In genomic region chr15:77285598-77285997, GRCh38 we compare ENCODE assay signal across 5 cellular contexts.
DNase-seq lines count a peak whose midpoint lies in the region; ATAC-seq, FAIRE-seq and TF ChIP-seq lines count a peak whose summit lies in the region.
"Not testable (repeated sequence)": the region's sequence is repeated elsewhere in the genome, so short reads cannot be mapped to it uniquely, and the experiment has no call there.

No MANE protein-coding gene starts in this region.

- H2BK20ac ChIP-seq in H9 (ENCODE audit: low read depth, low read length, poor library complexity, severe bottlenecking): not testable (repeated sequence)

- TF ChIP-seq POLR2A in A549 (IDR thresholded peaks at IDR 0.05; ENCODE audit: low read length); K562 (conservative IDR thresholded peaks at IDR 0.05): not testable (repeated sequence)

- H2BK15ac ChIP-seq in H9 (ENCODE audit: low read depth, low read length): not testable (repeated sequence)

- not testable (repeated sequence) for H3K36me3 Mint-ChIP-seq in H9 (ENCODE audit: insufficient read depth in 1 of 3, low read depth in 3 of 3); neural progenitor cell

- H3K4me1 ChIP-seq in A549; H9 (ENCODE audit: insufficient read depth, low read length); K562 (replicated peaks in 1 of 2; ENCODE audit: control insufficient read depth in 2 of 2, insufficient read depth in 2 of 2, low read length in 2 of 2): not testable (repeated sequence)
- peaks cover 12% of the 10 kb centered on the region for H3K4me1 ChIP-seq in neural progenitor cell

- H3F3A ChIP-seq in neural progenitor cell (ENCODE audit: low read depth): peaks cover 11% of the 10 kb centered on the region

- not testable (repeated sequence) for H3K27me3 Mint-ChIP-seq in H9 (ENCODE audit: low read depth); neural progenitor cell (ENCODE audit: insufficient read depth, low read depth)

- not testable (repeated sequence) for H3K4ac ChIP-seq in H9 (ENCODE audit: low read depth, low read length)

- H3K4me1 Mint-ChIP-seq in H9: peaks cover 25 to 27% of the 10 kb centered on the region in 2 experiments
- H3K4me1 Mint-ChIP-seq in neural progenitor cell: not testable (repeated sequence)

- H3K4me3 Mint-ChIP-seq in H9, neural progenitor cell: not testable (repeated sequence)

- BruUV-seq in K562 (replicated peaks; lab: Mats Ljungman, UMichigan): not testable (repeated sequence)

- H2BK12ac ChIP-seq in H9 (ENCODE audit: insufficient read length, low read depth, low read length): not testable (repeated sequence)

- not testable (repeated sequence) for H4K20me1 ChIP-seq in H9 (ENCODE audit: control insufficient read depth, insufficient read depth, insufficient read length); K562 (replicated peaks; ENCODE audit: control insufficient read depth, insufficient read depth, low read length); neural progenitor cell (ENCODE audit: low read depth)

- not testable (repeated sequence) for H3K79me2 ChIP-seq in H9 (ENCODE audit: insufficient read depth, low read length); K562 (ENCODE audit: control insufficient read depth, insufficient read depth, low read length); neural progenitor cell (ENCODE audit: low read depth)

- H3T11ph ChIP-seq in H9 (ENCODE audit: low read length): not testable (repeated sequence)

- H3K79me1 ChIP-seq in H9 (ENCODE audit: insufficient read depth, low read depth, low read length, poor library complexity, severe bottlenecking): not testable (repeated sequence)

- not testable (repeated sequence) for H4K5ac ChIP-seq in H9 (ENCODE audit: insufficient read length, low read depth, low read length)

- CTCF ChIA-PET in A549 (lab: Yijun Ruan, JAX): interaction anchor here (1.0 to 1.8 kb wide), 2 partner anchors 168 to 212 kb away, joined by 3 read pairs; no protein-coding TSS in a partner anchor
- CTCF ChIA-PET in K562 (lab: Yijun Ruan, JAX; ENCODE audit: low intra/inter-chr PET ratio): not testable (repeated sequence)

- 79% methylated on average over 3 of the region's 3 CpGs for WGBS in A549 (ENCODE audit: missing lambda C conversion rate)
- no CpG with 5 or more reads among the region's 3 CpGs for WGBS in H9 (ENCODE audit: extremely low coverage, insufficient read length, low lambda C conversion rate)
- WGBS in K562 (ENCODE audit: insufficient coverage, low coverage, missing lambda C conversion rate): 56% methylated on average over 3 of the region's 3 CpGs

- H3K27me3 ChIP-seq in H9 (ENCODE audit: insufficient read depth, low read length); K562 (ENCODE audit: control insufficient read depth in 2 of 2, insufficient read depth in 2 of 2, low read length in 2 of 2); neural progenitor cell: not testable (repeated sequence)

- not testable (repeated sequence) for H4K8ac ChIP-seq in H9 (replicated peaks; ENCODE audit: insufficient read length, low read depth, low read length)

- H3K27ac ChIP-seq in A549; H9 (ENCODE audit: insufficient read length, low read depth, low read length); K562 (ENCODE audit: extremely low read depth, low read depth, low read length): not testable (repeated sequence)
- H3K27ac ChIP-seq in SK-N-MC (peak overlapping the region; percentile 74), neural progenitor cell (peak overlapping the region; percentile 38)

- H2BK5ac ChIP-seq in H9 (ENCODE audit: insufficient read length, low read length): not testable (repeated sequence)

- not testable (repeated sequence) for H3K56ac ChIP-seq in H9 (ENCODE audit: insufficient read length, low read depth, low read length)

- not testable (repeated sequence) for H3K18ac ChIP-seq in H9 (ENCODE audit: insufficient read length, low read depth, low read length)

- not testable (repeated sequence) for H3K9ac ChIP-seq in H9 (ENCODE audit: extremely low read depth, insufficient read length, low read length); SK-N-MC (ENCODE audit: insufficient read length); K562 (ENCODE audit: insufficient read depth in 1 of 2, low read depth in 2 of 2, low read length in 2 of 2); neural progenitor cell

- H3K23me2 ChIP-seq in H9 (ENCODE audit: insufficient read length, low read depth, low read length, poor library complexity, severe bottlenecking): not testable (repeated sequence)

- ATAC-seq in A549, K562: not testable (repeated sequence)

- POLR2A ChIA-PET in A549 (lab: Yijun Ruan, JAX); K562 (lab: Yijun Ruan, JAX): not testable (repeated sequence)

- H3K14ac ChIP-seq in H9 (ENCODE audit: insufficient read depth, low read length): not testable (repeated sequence)

- not testable (repeated sequence) for H2AK5ac ChIP-seq in H9 (ENCODE audit: insufficient read length, low read length)

- not testable (repeated sequence) for H3K4me2 ChIP-seq in A549; H9 (ENCODE audit: insufficient read depth, insufficient read length, low read length); K562 (ENCODE audit: insufficient read depth, low read length); neural progenitor cell

- not testable (repeated sequence) for TF ChIP-seq EP300 in A549 (IDR thresholded peaks at IDR 0.05); K562 (IDR thresholded peaks at IDR 0.05; ENCODE audit: low read length)

- H3K27ac Mint-ChIP-seq in H9: peak overlapping the region in 2 of 3 experiments; percentile 62 to 74; a peak in 5 of 7 replicates
- H3K27ac Mint-ChIP-seq in neural progenitor cell: not testable (repeated sequence)

- H3K9me3 Mint-ChIP-seq in H9, neural progenitor cell: not testable (repeated sequence)

- DNase-seq in A549 (ENCODE audit: low read depth in 1 of 2, low spot score in 1 of 2); H9; SK-N-MC (ENCODE audit: low read depth, low spot score); K562 (ENCODE audit: extremely low read depth in 1 of 4, low spot score in 3 of 4); neural progenitor cell (ENCODE audit: low spot score): not testable (repeated sequence)

- not testable (repeated sequence) for TF ChIP-seq CTCF in A549 (IDR thresholded peaks at IDR 0.05); H9 (conservative IDR thresholded peaks at IDR 0.05); K562 (IDR thresholded peaks at IDR 0.05 in 2 of 3, conservative IDR thresholded peaks at IDR 0.05 in 1 of 3; ENCODE audit: insufficient read depth in 2 of 3, low read depth in 1 of 3, low read length in 3 of 3); neural progenitor cell (IDR thresholded peaks at IDR 0.05)

- not testable (repeated sequence) for H3K9me1 ChIP-seq in K562 (ENCODE audit: control insufficient read depth, insufficient read depth, low read length)

- intact Hi-C loops in K562 (cut with micrococcal nuclease): not testable (repeated sequence)

- not testable (repeated sequence) for H3K9me3 ChIP-seq in A549; H9 (ENCODE audit: control insufficient read depth, low read depth, low read length); SK-N-MC (ENCODE audit: low read depth, low read length); K562 (replicated peaks; ENCODE audit: control insufficient read depth, insufficient read depth, low read depth, low read length); neural progenitor cell (ENCODE audit: low read depth)

- H2AFZ ChIP-seq in H9 (ENCODE audit: low read length); K562 (ENCODE audit: low read depth, low read length); neural progenitor cell (replicated peaks): not testable (repeated sequence)

- H3K4me3 ChIP-seq in A549, K562, neural progenitor cell: not testable (repeated sequence)
- H3K4me3 ChIP-seq in SK-N-MC: peak overlapping the region; percentile 59

- not testable (repeated sequence) for TF ChIP-seq RAD21 in A549 (conservative IDR thresholded peaks at IDR 0.05 in 1 of 2, IDR thresholded peaks at IDR 0.05 in 1 of 2); K562 (CRISPR knock-in tag; conservative IDR thresholded peaks at IDR 0.05 in 1 of 2, IDR thresholded peaks at IDR 0.05 in 1 of 2)

- in situ Hi-C loops in K562 (cut with MboI): not testable (repeated sequence)

- H3K36me3 ChIP-seq in SK-N-MC (ENCODE audit: insufficient read depth, low read length); neural progenitor cell: not testable (repeated sequence)
- H3K36me3 ChIP-seq in K562 (ENCODE audit: control insufficient read depth, insufficient read depth, low read length): peaks cover 14% of the 10 kb centered on the region; the same call in 2 of the 3 replicates

- FAIRE-seq in A549 (lab: Jason Lieb, UNC); K562 (lab: Jason Lieb, UNC): not testable (repeated sequence)

- not testable (repeated sequence) for H3K23ac ChIP-seq in H9 (ENCODE audit: insufficient read length, low read depth, low read length)

- H4K91ac ChIP-seq in H9 (ENCODE audit: insufficient read length, low read depth, low read length): not testable (repeated sequence)

- not testable (repeated sequence) for H2BK120ac ChIP-seq in H9 (ENCODE audit: low read depth, low read length, poor library complexity, severe bottlenecking)

TF ChIP-seq in A549, 52 proteins besides CTCF, POLR2A, EP300 and RAD21:
- TF ChIP-seq MAFK (IDR thresholded peaks at IDR 0.05; ENCODE audit: partially characterized antibody): peak; percentile 61

TF ChIP-seq in K562, 482 proteins besides CTCF, POLR2A, EP300 and RAD21:
- TF ChIP-seq MAFG (tag; conservative IDR thresholded peaks at IDR 0.05) (0 out of 2 replicates have a peak, but pooled peaks have one; percentile 6), ZNF316 (IDR thresholded peaks at IDR 0.05) (peak; percentile 81), C11orf30 (IDR thresholded peaks at IDR 0.05; ENCODE audit: low read depth) (peak; percentile 58; the same call in 1 of the 2 replicates)
TF ChIP-seq in K562: peak in this region for 3; not testable (repeated sequence) for 479.
